11 cellular contexts compared by ENCODE assay signal in the genomic region with DNA sequence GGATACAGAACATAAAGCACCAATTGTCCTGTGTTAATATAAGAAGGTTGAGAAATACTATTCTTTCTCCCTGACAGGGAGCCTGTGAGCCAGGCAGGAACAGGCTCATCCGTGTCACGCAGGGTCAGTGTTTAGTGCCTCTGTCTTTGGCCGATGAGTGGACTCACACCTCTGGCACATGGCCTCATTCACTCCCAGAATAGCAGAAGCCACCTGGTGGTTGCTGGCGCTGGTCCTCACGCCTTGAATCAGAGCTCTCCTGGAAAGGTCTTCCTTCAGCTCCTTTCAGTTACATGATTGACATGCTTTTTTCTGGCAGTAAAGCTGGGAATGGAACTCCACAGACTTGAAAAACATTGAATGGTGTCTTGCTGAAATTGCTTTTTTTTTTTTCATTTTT. TPM values are rescaled to one million over a fixed set of nuclear protein-coding genes. Genes with fewer than 3 reads are reported as not detected.
DNase-seq lines count a peak whose midpoint lies in the region; ATAC-seq, FAIRE-seq and TF ChIP-seq lines count a peak whose summit lies in the region.
"Had no signal": no experiment of that assay in that cellular context is flagged by ENCODE, and none has a peak within 500 bp of the region (broad histone marks: within the 10 kb centered on the region; RNA-seq: fewer than 3 reads in every experiment).

No MANE protein-coding gene starts in this region.

- H3K27ac Mint-ChIP-seq in stimulated activated naive CD8-positive, alpha-beta T cell treated with anti-CD3 and anti-CD28 coated beads, Interleukin-15, amount 100 ng/mL, for 72 hours: no peak overlapping the region
- H3K27ac Mint-ChIP-seq in mesothelial cell of epicardium: no peak overlapping the region

- no peak for FAIRE-seq in bronchial epithelial cell (lab: Jason Lieb, UNC)
- FAIRE-seq: colon had no signal

- no peaks in the 10 kb centered on the region for H3K36me3 Mint-ChIP-seq in mesothelial cell of epicardium

- DNase-seq in ELF-1 (ENCODE audit: low read depth, low spot score) (peak; percentile 66), NCI-H146 (lab: John Stamatoyannopoulos, UW) (peak; percentile 64), bronchial epithelial cell (ENCODE audit: low read depth) (peak; percentile 33), medulla oblongata (ENCODE audit: extremely low spot score) (peak; percentile 6), 8988T (no peak), mesothelial cell of epicardium (ENCODE audit: low spot score in 2 of 2, unreplicated experiment in 2 of 2) (no peak)
- DNase-seq in stimulated activated naive CD8-positive, alpha-beta T cell treated with anti-CD3 and anti-CD28 coated beads, Interleukin-15, amount 100 ng/mL, for 72 hours: no peak
- DNase-seq: activated CD4-positive, alpha-beta T cell treated with anti-CD3 and anti-CD28 coated beads, Interleukin-2, amount 50 U/mL, for 4 hours; NCI-H1105 had no signal

- H3K4me1 Mint-ChIP-seq in stimulated activated naive CD8-positive, alpha-beta T cell treated with anti-CD3 and anti-CD28 coated beads, Interleukin-15, amount 100 ng/mL, for 72 hours: no peaks in the 10 kb centered on the region
- no peaks in the 10 kb centered on the region for H3K4me1 Mint-ChIP-seq in mesothelial cell of epicardium

- peaks cover 2% of the 10 kb centered on the region for H3K27me3 ChIP-seq in bronchial epithelial cell (ENCODE audit: control insufficient read depth, insufficient read depth, low read length)

- no peak overlapping the region for H3K4me3 Mint-ChIP-seq in stimulated activated naive CD8-positive, alpha-beta T cell treated with anti-CD3 and anti-CD28 coated beads, Interleukin-15, amount 100 ng/mL, for 72 hours
- H3K4me3 Mint-ChIP-seq in mesothelial cell of epicardium: no peak overlapping the region

- no peaks in the 10 kb centered on the region for H3K27me3 Mint-ChIP-seq in stimulated activated naive CD8-positive, alpha-beta T cell treated with anti-CD3 and anti-CD28 coated beads, Interleukin-15, amount 100 ng/mL, for 72 hours
- H3K27me3 Mint-ChIP-seq in mesothelial cell of epicardium (ENCODE audit: low read depth): no peaks in the 10 kb centered on the region

- peak; percentile 55 for TF ChIP-seq CTCF in bronchial epithelial cell (IDR thresholded peaks at IDR 0.05; ENCODE audit: insufficient read depth, low read length, severe bottlenecking)
- no peak for TF ChIP-seq CTCF in mesothelial cell of epicardium (IDR thresholded peaks at IDR 0.05; ENCODE audit: unreplicated experiment)

- no peaks in the 10 kb centered on the region for H3K36me3 ChIP-seq in bronchial epithelial cell (ENCODE audit: control insufficient read depth, insufficient read depth, low read length)

- no peak for ATAC-seq in HG03442 (IDR thresholded peaks at IDR 0.05; ENCODE audit: unreplicated experiment)
- ATAC-seq in stimulated activated naive CD8-positive, alpha-beta T cell treated with anti-CD3 and anti-CD28 coated beads, Interleukin-15, amount 100 ng/mL, for 72 hours: no peak

- no peak overlapping the region for H3K4me3 ChIP-seq in bronchial epithelial cell (ENCODE audit: low read depth, low read length)

- H3K9me3 Mint-ChIP-seq in stimulated activated naive CD8-positive, alpha-beta T cell treated with anti-CD3 and anti-CD28 coated beads, Interleukin-15, amount 100 ng/mL, for 72 hours: no peaks in the 10 kb centered on the region
- no peaks in the 10 kb centered on the region for H3K9me3 Mint-ChIP-seq in mesothelial cell of epicardium

RNA-seq across cellular contexts. Expression of gene SIAH3, which starts 28.1 kb away (rescaled TPM):
- not detected in 2 replicates for total RNA-seq in bronchial epithelial cell
- total RNA-seq in mesothelial cell of epicardium: 0.42 to 0.57 TPM (median 0.51 TPM) in 3 replicates

Comparison
In these comparisons a context has a peak if more than half of its experiments do, and no peak if none do; other contexts are left out.
1. DNase-seq: peak in ELF-1 (single experiment), NCI-H146 (single experiment), bronchial epithelial cell (single experiment) and medulla oblongata (single experiment); none in stimulated activated naive CD8-positive, alpha-beta T cell treated with anti-CD3 and anti-CD28 coated beads, Interleukin-15, amount 100 ng/mL, for 72 hours (0 of 2), 8988T (single experiment) and mesothelial cell of epicardium (0 of 2).